Comparison of ENCODE assay signal across 8 cellular contexts in genomic region chr13:19586904-19587634, GRCh38. TPM values are rescaled to one million over a fixed set of nuclear protein-coding genes. Genes with fewer than 3 reads are reported as not detected.
A peak's percentile ranks its signal among the peaks of the same experiment; 100 is the strongest.
DNase-seq lines count a peak whose midpoint lies in the region; ATAC-seq and TF ChIP-seq lines count a peak whose summit lies in the region.

No MANE protein-coding gene starts in this region.

- H3K27ac ChIP-seq in effector memory CD4-positive, alpha-beta T cell (ENCODE audit: insufficient read depth, low read length, poor library complexity, severe bottlenecking) = peak overlapping the region; percentile 57
- no peak overlapping the region for H3K27ac ChIP-seq in neural progenitor cell

- no peaks in the 10 kb centered on the region for H3K9me3 ChIP-seq in effector memory CD4-positive, alpha-beta T cell (ENCODE audit: control insufficient read depth, low read length)
- H3K9me3 ChIP-seq in neural progenitor cell (ENCODE audit: low read depth) = no peaks in the 10 kb centered on the region

- peaks cover 16% of the 10 kb centered on the region for H3K4me1 ChIP-seq in effector memory CD4-positive, alpha-beta T cell (ENCODE audit: control insufficient read depth, insufficient read depth, low read length, poor library complexity, severe bottlenecking)
- no peaks in the 10 kb centered on the region for H3K4me1 ChIP-seq in neural progenitor cell

- H3K27me3 Mint-ChIP-seq in neural progenitor cell (ENCODE audit: insufficient read depth, low read depth) = peaks cover 5% of the 10 kb centered on the region

- no peaks in the 10 kb centered on the region for H3K27me3 ChIP-seq in GM06990 (replicated peaks; ENCODE audit: control insufficient read depth, insufficient read depth, low read length)
- no peaks in the 10 kb centered on the region for H3K27me3 ChIP-seq in effector memory CD4-positive, alpha-beta T cell (replicated peaks; ENCODE audit: control insufficient read depth, insufficient read depth, low read length, poor library complexity, severe bottlenecking)
- H3K27me3 ChIP-seq in neural progenitor cell = no peaks in the 10 kb centered on the region

- H3K4me3 Mint-ChIP-seq in neural progenitor cell = no peak overlapping the region

- no peaks in the 10 kb centered on the region for H4K20me1 ChIP-seq in neural progenitor cell (ENCODE audit: low read depth)

- peaks cover 5% of the 10 kb centered on the region for H3K9me3 Mint-ChIP-seq in neural progenitor cell

- no peak overlapping the region for H3K27ac Mint-ChIP-seq in neural progenitor cell

- no peak overlapping the region for H3K9ac ChIP-seq in neural progenitor cell

- TF ChIP-seq CTCF in GM06990 (IDR thresholded peaks at IDR 0.05; ENCODE audit: insufficient read depth, low read length, poor library complexity, severe bottlenecking) (no peak), neural progenitor cell (IDR thresholded peaks at IDR 0.05) (no peak)

- no peaks in the 10 kb centered on the region for H3K79me2 ChIP-seq in neural progenitor cell (ENCODE audit: low read depth)

- H3K36me3 ChIP-seq in GM06990 (ENCODE audit: control insufficient read depth, insufficient read depth, low read length) (no peaks in the 10 kb centered on the region), neural progenitor cell (no peaks in the 10 kb centered on the region)
- no peaks in the 10 kb centered on the region for H3K36me3 ChIP-seq in effector memory CD4-positive, alpha-beta T cell (ENCODE audit: control insufficient read depth, insufficient read depth, low read length)

- no peaks in the 10 kb centered on the region for H3K36me3 Mint-ChIP-seq in neural progenitor cell

- ATAC-seq in GM21529 (IDR thresholded peaks at IDR 0.05; ENCODE audit: unreplicated experiment) = peak; percentile 80

- H3K4me3 ChIP-seq in GM06990 (replicated peaks; ENCODE audit: low read depth, low read length) (peak overlapping the region; percentile 68), neural progenitor cell (no peak overlapping the region)
- H3K4me3 ChIP-seq in effector memory CD4-positive, alpha-beta T cell (ENCODE audit: insufficient read depth, low read depth, low read length, poor library complexity, severe bottlenecking) = peak overlapping the region; percentile 30

- DNase-seq in GM06990 (ENCODE audit: extremely low read depth, insufficient read length) (peak; percentile 87), KG1 (lab: John Stamatoyannopoulos, UW) (peak; percentile 69), neural progenitor cell (ENCODE audit: low spot score) (no peak), NCI-H510A treated with DMSO at 0.1 percent for 48 hours (lab: John Stamatoyannopoulos, UW) (no peak)
- DNase-seq in activated CD4-positive, CD25-positive, alpha-beta regulatory T cell treated with anti-CD3 and anti-CD28 coated beads, Interleukin-2, amount 50 U/mL, for 72 hours = peak; percentile 80
- DNase-seq in effector memory CD4-positive, alpha-beta T cell = peak; percentile 58 to 67 (median 63)
- DNase-seq in stimulated activated CD4-positive, alpha-beta T cell treated with anti-CD3 and anti-CD28 coated beads, Interleukin-1b, Interleukin-23, amount 100 ng/mL, for 1 hour (ENCODE audit: low read depth in 2 of 2) = peak; percentile 27 to 51

- no peak overlapping the region for H2AFZ ChIP-seq in neural progenitor cell (replicated peaks)

- no peak overlapping the region for H3K4me2 ChIP-seq in neural progenitor cell

- peaks cover 3% of the 10 kb centered on the region for H3K4me1 Mint-ChIP-seq in neural progenitor cell

- no peaks in the 10 kb centered on the region for H3F3A ChIP-seq in neural progenitor cell (ENCODE audit: low read depth)

RNA-seq across cellular contexts. Expression of gene TPTE2, which starts 25.7 kb away (rescaled TPM):
- total RNA-seq in neural progenitor cell (ENCODE audit: low replicate concordance) = 0.06 and 0.17 TPM in 2 replicates

RNA-seq across cellular contexts. Expression of gene MPHOSPH8, which starts 46.4 kb away (rescaled TPM):
- 6.4 and 7.0 TPM in 2 replicates for total RNA-seq in neural progenitor cell (ENCODE audit: low replicate concordance)

Comparison
In these comparisons a context has a peak if more than half of its experiments do, and no peak if none do; other contexts are left out.
1. DNase-seq: peak in GM06990 (single experiment), KG1 (single experiment), activated CD4-positive, CD25-positive, alpha-beta regulatory T cell treated with anti-CD3 and anti-CD28 coated beads, Interleukin-2, amount 50 U/mL, for 72 hours (single experiment), effector memory CD4-positive, alpha-beta T cell (3 of 3) and stimulated activated CD4-positive, alpha-beta T cell treated with anti-CD3 and anti-CD28 coated beads, Interleukin-1b, Interleukin-23, amount 100 ng/mL, for 1 hour (2 of 2); none in neural progenitor cell (single experiment) and NCI-H510A treated with DMSO at 0.1 percent for 48 hours (single experiment).